In genomic region chrX:10633722-10634121, GRCh38 we compare ENCODE assay signal across 8 cellular contexts. TPM values are rescaled to one million over a fixed set of nuclear protein-coding genes. Genes with fewer than 3 reads are reported as not detected.
A peak's percentile ranks its signal among the peaks of the same experiment; 100 is the strongest.
DNase-seq lines count a peak whose midpoint lies in the region; ATAC-seq and TF ChIP-seq lines count a peak whose summit lies in the region.

No MANE protein-coding gene starts in this region.

- in situ Hi-C loops in GM13977 (cut with MboI; ENCODE audit: low pct_unique_long_range_greater_than_20kb, low sequenced_read_pairs, unreplicated experiment) (no loop called here), KBM-7 (cut with MboI; ENCODE audit: low pct_unique_long_range_greater_than_20kb, low sequenced_read_pairs) (no loop called here)

- CTCF ChIA-PET in RWPE1 (lab: Yijun Ruan, JAX), result no interaction called here

- TF ChIP-seq EP300 in gastroesophageal sphincter (IDR thresholded peaks at IDR 0.05), result no peak

- H3K36me3 ChIP-seq in gastroesophageal sphincter, result no peaks in the 10 kb centered on the region

- peak; percentile 71 for ATAC-seq in gastroesophageal sphincter
- ATAC-seq in HG02870 (IDR thresholded peaks at IDR 0.05; ENCODE audit: unreplicated experiment), result no peak
- ATAC-seq in GM21526 (IDR thresholded peaks at IDR 0.05; ENCODE audit: low FRiP score, unreplicated experiment), result no peak

- DNase-seq in HPDE6-E6E7 (ENCODE audit: extremely low spot score) (peak; percentile 45), RWPE1 (ENCODE audit: low spot score) (peak; percentile 63), skeletal muscle cell (ENCODE audit: low read depth) (peak; percentile 84), GM13977 (ENCODE audit: low spot score) (no peak), KBM-7 (no peak)

- 0% methylated on average over 1 of the region's 2 CpGs; no CpG with 5 or more reads in 1 of the 2 donors for WGBS in gastroesophageal sphincter (ENCODE audit: low coverage in 1 of 2), 2 donors

- peaks cover 0 to 9% (median 0%) of the 10 kb centered on the region in 3 donors for H3K4me1 ChIP-seq in gastroesophageal sphincter

- TF ChIP-seq CTCF in RWPE1 (conservative IDR thresholded peaks at IDR 0.05; ENCODE audit: low read depth) (no peak), gastroesophageal sphincter (IDR thresholded peaks at IDR 0.05) (no peak), GM13977 (IDR thresholded peaks at IDR 0.05; ENCODE audit: extremely low read depth, insufficient read depth, missing control alignments) (no peak)

- POLR2A ChIA-PET in RWPE1 (lab: Yijun Ruan, JAX; ENCODE audit: low non-redundant PET), result no interaction called here

- no peak for TF ChIP-seq POLR2A in gastroesophageal sphincter (IDR thresholded peaks at IDR 0.05)

- no peaks in the 10 kb centered on the region for H3K27me3 ChIP-seq in gastroesophageal sphincter

- H3K27ac ChIP-seq in RWPE1 (peak overlapping the region; percentile 80), gastroesophageal sphincter (peak overlapping the region in 2 of 4 donors; percentile 7 to 37)

- H3K9me3 ChIP-seq in gastroesophageal sphincter, result no peaks in the 10 kb centered on the region

- H3K4me3 ChIP-seq in gastroesophageal sphincter (no peak overlapping the region), skeletal muscle cell (ENCODE audit: low read depth, low read length) (no peak overlapping the region)

RNA-seq across cellular contexts. Expression of gene MID1, which starts 13.3 kb away (rescaled TPM):
- total RNA-seq in gastroesophageal sphincter, result 10 to 100 TPM; 17.0 to 23.4 (median 19.0) TPM

Comparison
In these comparisons a context has a peak if more than half of its experiments do, and no peak if none do; other contexts are left out.
1. DNase-seq: peak in HPDE6-E6E7 (single experiment), RWPE1 (single experiment) and skeletal muscle cell (single experiment); none in GM13977 (single experiment) and KBM-7 (single experiment).